ENCODE assay signal across 8 cellular contexts in the genomic region with DNA sequence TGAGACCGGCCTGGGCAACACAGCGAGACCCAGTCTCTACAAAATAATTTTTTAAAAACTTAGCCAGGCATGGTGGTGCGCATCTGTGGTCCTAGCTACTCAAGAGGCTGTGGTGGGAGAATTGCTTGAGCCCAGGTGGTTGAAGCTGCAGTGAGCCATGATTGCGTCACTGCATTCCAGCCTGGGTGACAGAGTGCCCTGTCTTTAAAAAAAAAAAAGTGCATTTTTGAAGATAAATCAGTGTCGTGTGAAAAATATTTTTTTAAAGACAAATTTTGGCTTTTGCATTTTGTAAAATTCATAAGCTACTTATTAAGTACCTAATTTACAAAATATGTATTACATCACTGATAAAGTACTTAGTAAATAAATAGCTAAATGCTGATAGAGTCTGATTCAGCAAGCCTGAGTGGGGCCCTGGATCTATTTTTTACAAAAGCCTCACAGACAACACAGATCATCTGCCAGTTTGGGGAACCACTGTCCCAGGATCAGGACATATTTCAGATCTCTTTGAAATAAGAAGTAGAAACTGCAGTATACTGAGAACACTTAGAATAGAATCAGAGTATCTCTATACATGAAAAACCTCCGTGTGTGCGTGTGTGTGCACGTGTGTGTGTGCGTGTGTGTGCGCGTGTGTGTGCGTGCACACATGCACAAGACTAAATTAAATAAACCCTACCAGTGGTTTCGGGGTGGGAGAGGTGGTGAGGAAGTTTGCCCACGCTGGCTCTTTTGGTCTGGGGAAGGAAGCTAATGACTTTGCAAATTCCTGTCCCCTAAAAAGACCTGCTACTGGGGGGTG.
DNase-seq lines count a peak whose midpoint lies in the region; ATAC-seq and TF ChIP-seq lines count a peak whose summit lies in the region.

No MANE protein-coding gene starts in this region.

- H3K36me3 Mint-ChIP-seq in activated T-cell treated with anti-CD3 and anti-CD28 coated beads, Interleukin-2, amount 50 U/mL, for 72 hours (ENCODE audit: insufficient read depth in 2 of 2) = peaks cover 3 to 8% of the 10 kb centered on the region in 2 donors
- peaks cover 0 to 4% of the 10 kb centered on the region in 2 donors for H3K36me3 Mint-ChIP-seq in stimulated activated naive B cell treated with anti-CD40 and anti-IgM and Interleukin-4, amounts not matched to agents 10 μg/mL and 1 μg/mL and 100 μg/mL, for 72 hours

- H3K27ac ChIP-seq in heart left ventricle = peak overlapping the region; percentile 38 to 84 (median 74)
- H3K27ac ChIP-seq in RWPE1 = no peak overlapping the region

- peak overlapping the region; percentile 65 to 71 for H3K4me3 Mint-ChIP-seq in activated T-cell treated with anti-CD3 and anti-CD28 coated beads, Interleukin-2, amount 50 U/mL, for 72 hours
- peak overlapping the region; percentile 29 to 45 for H3K4me3 Mint-ChIP-seq in stimulated activated naive B cell treated with anti-CD40 and anti-IgM and Interleukin-4, amounts not matched to agents 10 μg/mL and 1 μg/mL and 100 μg/mL, for 72 hours

- H3K4me1 ChIP-seq in heart left ventricle (peaks cover 5 to 96% (median 64%) of the 10 kb centered on the region in 12 donors), BE2C (no peaks in the 10 kb centered on the region)

- no peak for TF ChIP-seq POLR2A in heart left ventricle (IDR thresholded peaks at IDR 0.05)

- H3K4me1 Mint-ChIP-seq in activated T-cell treated with anti-CD3 and anti-CD28 coated beads, Interleukin-2, amount 50 U/mL, for 72 hours (ENCODE audit: low read depth) = peaks cover 98% of the 10 kb centered on the region
- peaks cover 13 to 25% of the 10 kb centered on the region in 2 donors for H3K4me1 Mint-ChIP-seq in stimulated activated naive B cell treated with anti-CD40 and anti-IgM and Interleukin-4, amounts not matched to agents 10 μg/mL and 1 μg/mL and 100 μg/mL, for 72 hours

- ATAC-seq in activated T-cell treated with anti-CD3 and anti-CD28 coated beads, Interleukin-2, amount 50 U/mL, for 72 hours (replicated peaks in 1 of 2) = no peak
- ATAC-seq in heart left ventricle = peak in 2 of 4 donors; percentile 13 to 15
- peak; percentile 69 to 71 for ATAC-seq in stimulated activated naive B cell treated with anti-CD40 and anti-IgM and Interleukin-4, amounts not matched to agents 10 μg/mL and 1 μg/mL and 100 μg/mL, for 72 hours (replicated peaks)

- POLR2A ChIA-PET in RWPE1 (lab: Yijun Ruan, JAX; ENCODE audit: low non-redundant PET) = no interaction called here

- no peaks in the 10 kb centered on the region for H3K9me3 Mint-ChIP-seq in activated T-cell treated with anti-CD3 and anti-CD28 coated beads, Interleukin-2, amount 50 U/mL, for 72 hours
- H3K9me3 Mint-ChIP-seq in stimulated activated naive B cell treated with anti-CD40 and anti-IgM and Interleukin-4, amounts not matched to agents 10 μg/mL and 1 μg/mL and 100 μg/mL, for 72 hours = no peaks in the 10 kb centered on the region

- H3K27me3 ChIP-seq in heart left ventricle (no peaks in the 10 kb centered on the region), BE2C (no peaks in the 10 kb centered on the region)

- intact Hi-C loops in heart left ventricle (cut with DNase I) = loop anchor here in 1 of 10 donors (5.0 kb wide), 1 partner anchor 60 kb away; a partner anchor contains a TSS

- DNase-seq in activated T-cell treated with anti-CD3 and anti-CD28 coated beads, Interleukin-2, amount 50 U/mL, for 72 hours = no peak
- DNase-seq in activated T-cell treated with anti-CD3 and anti-CD28 coated beads for 4 hours = no peak
- DNase-seq in SKM-1 (lab: John Stamatoyannopoulos, UW; ENCODE audit: unreplicated experiment) = peak; percentile 37
- DNase-seq in heart left ventricle = peak in 2 of 5 donors; percentile 20 to 43
- peak; percentile 24 for DNase-seq in stimulated activated naive B cell treated with anti-CD40 and anti-IgM and Interleukin-4, amounts not matched to agents 10 μg/mL and 1 μg/mL and 100 μg/mL, for 72 hours
- DNase-seq in epidermal melanocyte (ENCODE audit: insufficient read length, low spot score) = no peak
- DNase-seq in RWPE1 (ENCODE audit: low spot score) = no peak
- DNase-seq in BE2C = no peak

- H3K9me3 ChIP-seq in heart left ventricle = no peaks in the 10 kb centered on the region
- no peaks in the 10 kb centered on the region for H3K9me3 ChIP-seq in BE2C

- peak overlapping the region; percentile 35 for H3K27ac Mint-ChIP-seq in activated T-cell treated with anti-CD3 and anti-CD28 coated beads, Interleukin-2, amount 50 U/mL, for 72 hours
- H3K27ac Mint-ChIP-seq in stimulated activated naive B cell treated with anti-CD40 and anti-IgM and Interleukin-4, amounts not matched to agents 10 μg/mL and 1 μg/mL and 100 μg/mL, for 72 hours = peak overlapping the region; percentile 68

- 41 to 58% (median 49%) methylated on average over 14 of the region's 14 CpGs for WGBS in heart left ventricle, 4 donors

- TF ChIP-seq CTCF in heart left ventricle (IDR thresholded peaks at IDR 0.05) (no peak), RWPE1 (conservative IDR thresholded peaks at IDR 0.05; ENCODE audit: low read depth) (no peak), BE2C (IDR thresholded peaks at IDR 0.05; ENCODE audit: low read depth, low read length) (no peak)

- H3K36me3 ChIP-seq in heart left ventricle = no peaks in the 10 kb centered on the region
- H3K36me3 ChIP-seq in BE2C = no peaks in the 10 kb centered on the region

- no peaks in the 10 kb centered on the region for H3K27me3 Mint-ChIP-seq in activated T-cell treated with anti-CD3 and anti-CD28 coated beads, Interleukin-2, amount 50 U/mL, for 72 hours (ENCODE audit: low read depth)
- H3K27me3 Mint-ChIP-seq in stimulated activated naive B cell treated with anti-CD40 and anti-IgM and Interleukin-4, amounts not matched to agents 10 μg/mL and 1 μg/mL and 100 μg/mL, for 72 hours = peaks cover 12 to 34% of the 10 kb centered on the region in 2 donors

- CTCF ChIA-PET in RWPE1 (lab: Yijun Ruan, JAX) = interaction anchor here (0.7 kb wide), 1 partner anchor 43 kb away, joined by 10 read pairs; no protein-coding TSS in a partner anchor

- H3K4me3 ChIP-seq in heart left ventricle = peak overlapping the region in 10 of 12 donors; percentile 9 to 46 (median 39)
- no peak overlapping the region for H3K4me3 ChIP-seq in BE2C (ENCODE audit: low read depth, low read length)

Comparison
In these comparisons a context has a peak if more than half of its experiments do, and no peak if none do; other contexts are left out.
1. ATAC-seq: peak in stimulated activated naive B cell treated with anti-CD40 and anti-IgM and Interleukin-4, amounts not matched to agents 10 μg/mL and 1 μg/mL and 100 μg/mL, for 72 hours (2 of 2); none in activated T-cell treated with anti-CD3 and anti-CD28 coated beads, Interleukin-2, amount 50 U/mL, for 72 hours (0 of 2).
2. DNase-seq: peak in SKM-1 (single experiment) and stimulated activated naive B cell treated with anti-CD40 and anti-IgM and Interleukin-4, amounts not matched to agents 10 μg/mL and 1 μg/mL and 100 μg/mL, for 72 hours (single experiment); none in activated T-cell treated with anti-CD3 and anti-CD28 coated beads, Interleukin-2, amount 50 U/mL, for 72 hours (0 of 2), activated T-cell treated with anti-CD3 and anti-CD28 coated beads for 4 hours (single experiment), epidermal melanocyte (single experiment), RWPE1 (single experiment) and BE2C (single experiment).